Comparison of ENCODE assay signal across 1 cellular context in the genomic region with DNA sequence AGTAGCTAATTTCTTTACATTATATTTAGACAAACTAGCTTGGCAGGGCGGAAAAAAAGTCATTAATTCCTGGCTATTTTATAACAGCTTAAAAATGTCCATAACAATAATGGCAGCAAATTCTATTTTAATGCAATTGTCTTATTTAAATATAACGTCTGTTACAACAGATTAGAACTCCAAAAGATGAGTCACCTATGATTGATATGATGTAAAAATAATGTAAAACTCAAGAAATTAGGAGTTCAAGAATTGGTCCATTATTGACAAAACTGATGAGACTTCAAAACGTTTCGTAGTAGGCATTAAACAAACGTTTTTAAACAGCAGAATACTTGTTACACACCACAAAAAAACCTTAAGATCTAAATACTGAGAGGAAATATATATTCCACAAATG.
TF ChIP-seq lines count a peak whose summit lies in the region.

No MANE protein-coding gene starts in this region.

TF ChIP-seq in H1, 55 proteins besides CTCF, POLR2A, EP300 and RAD21 (continued from another document):
- TF ChIP-seq, protein P1, sequence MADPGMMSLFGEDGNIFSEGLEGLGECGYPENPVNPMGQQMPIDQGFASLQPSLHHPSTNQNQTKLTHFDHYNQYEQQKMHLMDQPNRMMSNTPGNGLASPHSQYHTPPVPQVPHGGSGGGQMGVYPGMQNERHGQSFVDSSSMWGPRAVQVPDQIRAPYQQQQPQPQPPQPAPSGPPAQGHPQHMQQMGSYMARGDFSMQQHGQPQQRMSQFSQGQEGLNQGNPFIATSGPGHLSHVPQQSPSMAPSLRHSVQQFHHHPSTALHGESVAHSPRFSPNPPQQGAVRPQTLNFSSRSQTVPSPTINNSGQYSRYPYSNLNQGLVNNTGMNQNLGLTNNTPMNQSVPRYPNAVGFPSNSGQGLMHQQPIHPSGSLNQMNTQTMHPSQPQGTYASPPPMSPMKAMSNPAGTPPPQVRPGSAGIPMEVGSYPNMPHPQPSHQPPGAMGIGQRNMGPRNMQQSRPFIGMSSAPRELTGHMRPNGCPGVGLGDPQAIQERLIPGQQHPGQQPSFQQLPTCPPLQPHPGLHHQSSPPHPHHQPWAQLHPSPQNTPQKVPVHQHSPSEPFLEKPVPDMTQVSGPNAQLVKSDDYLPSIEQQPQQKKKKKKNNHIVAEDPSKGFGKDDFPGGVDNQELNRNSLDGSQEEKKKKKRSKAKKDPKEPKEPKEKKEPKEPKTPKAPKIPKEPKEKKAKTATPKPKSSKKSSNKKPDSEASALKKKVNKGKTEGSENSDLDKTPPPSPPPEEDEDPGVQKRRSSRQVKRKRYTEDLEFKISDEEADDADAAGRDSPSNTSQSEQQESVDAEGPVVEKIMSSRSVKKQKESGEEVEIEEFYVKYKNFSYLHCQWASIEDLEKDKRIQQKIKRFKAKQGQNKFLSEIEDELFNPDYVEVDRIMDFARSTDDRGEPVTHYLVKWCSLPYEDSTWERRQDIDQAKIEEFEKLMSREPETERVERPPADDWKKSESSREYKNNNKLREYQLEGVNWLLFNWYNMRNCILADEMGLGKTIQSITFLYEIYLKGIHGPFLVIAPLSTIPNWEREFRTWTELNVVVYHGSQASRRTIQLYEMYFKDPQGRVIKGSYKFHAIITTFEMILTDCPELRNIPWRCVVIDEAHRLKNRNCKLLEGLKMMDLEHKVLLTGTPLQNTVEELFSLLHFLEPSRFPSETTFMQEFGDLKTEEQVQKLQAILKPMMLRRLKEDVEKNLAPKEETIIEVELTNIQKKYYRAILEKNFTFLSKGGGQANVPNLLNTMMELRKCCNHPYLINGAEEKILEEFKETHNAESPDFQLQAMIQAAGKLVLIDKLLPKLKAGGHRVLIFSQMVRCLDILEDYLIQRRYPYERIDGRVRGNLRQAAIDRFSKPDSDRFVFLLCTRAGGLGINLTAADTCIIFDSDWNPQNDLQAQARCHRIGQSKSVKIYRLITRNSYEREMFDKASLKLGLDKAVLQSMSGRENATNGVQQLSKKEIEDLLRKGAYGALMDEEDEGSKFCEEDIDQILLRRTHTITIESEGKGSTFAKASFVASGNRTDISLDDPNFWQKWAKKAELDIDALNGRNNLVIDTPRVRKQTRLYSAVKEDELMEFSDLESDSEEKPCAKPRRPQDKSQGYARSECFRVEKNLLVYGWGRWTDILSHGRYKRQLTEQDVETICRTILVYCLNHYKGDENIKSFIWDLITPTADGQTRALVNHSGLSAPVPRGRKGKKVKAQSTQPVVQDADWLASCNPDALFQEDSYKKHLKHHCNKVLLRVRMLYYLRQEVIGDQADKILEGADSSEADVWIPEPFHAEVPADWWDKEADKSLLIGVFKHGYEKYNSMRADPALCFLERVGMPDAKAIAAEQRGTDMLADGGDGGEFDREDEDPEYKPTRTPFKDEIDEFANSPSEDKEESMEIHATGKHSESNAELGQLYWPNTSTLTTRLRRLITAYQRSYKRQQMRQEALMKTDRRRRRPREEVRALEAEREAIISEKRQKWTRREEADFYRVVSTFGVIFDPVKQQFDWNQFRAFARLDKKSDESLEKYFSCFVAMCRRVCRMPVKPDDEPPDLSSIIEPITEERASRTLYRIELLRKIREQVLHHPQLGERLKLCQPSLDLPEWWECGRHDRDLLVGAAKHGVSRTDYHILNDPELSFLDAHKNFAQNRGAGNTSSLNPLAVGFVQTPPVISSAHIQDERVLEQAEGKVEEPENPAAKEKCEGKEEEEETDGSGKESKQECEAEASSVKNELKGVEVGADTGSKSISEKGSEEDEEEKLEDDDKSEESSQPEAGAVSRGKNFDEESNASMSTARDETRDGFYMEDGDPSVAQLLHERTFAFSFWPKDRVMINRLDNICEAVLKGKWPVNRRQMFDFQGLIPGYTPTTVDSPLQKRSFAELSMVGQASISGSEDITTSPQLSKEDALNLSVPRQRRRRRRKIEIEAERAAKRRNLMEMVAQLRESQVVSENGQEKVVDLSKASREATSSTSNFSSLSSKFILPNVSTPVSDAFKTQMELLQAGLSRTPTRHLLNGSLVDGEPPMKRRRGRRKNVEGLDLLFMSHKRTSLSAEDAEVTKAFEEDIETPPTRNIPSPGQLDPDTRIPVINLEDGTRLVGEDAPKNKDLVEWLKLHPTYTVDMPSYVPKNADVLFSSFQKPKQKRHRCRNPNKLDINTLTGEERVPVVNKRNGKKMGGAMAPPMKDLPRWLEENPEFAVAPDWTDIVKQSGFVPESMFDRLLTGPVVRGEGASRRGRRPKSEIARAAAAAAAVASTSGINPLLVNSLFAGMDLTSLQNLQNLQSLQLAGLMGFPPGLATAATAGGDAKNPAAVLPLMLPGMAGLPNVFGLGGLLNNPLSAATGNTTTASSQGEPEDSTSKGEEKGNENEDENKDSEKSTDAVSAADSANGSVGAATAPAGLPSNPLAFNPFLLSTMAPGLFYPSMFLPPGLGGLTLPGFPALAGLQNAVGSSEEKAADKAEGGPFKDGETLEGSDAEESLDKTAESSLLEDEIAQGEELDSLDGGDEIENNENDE (IDR thresholded peaks at IDR 0.05; ENCODE audit: insufficient replicate concordance, low read length), result no peak
- TF ChIP-seq SRF (IDR thresholded peaks at IDR 0.05; ENCODE audit: low read depth, low read length) (no peak), ASH2L (IDR thresholded peaks at IDR 0.05; ENCODE audit: low read length) (no peak), BRCA1 (IDR thresholded peaks at IDR 0.05; ENCODE audit: low read depth, low read length) (no peak), GTF2F1 (IDR thresholded peaks at IDR 0.05; ENCODE audit: borderline replicate concordance, low read depth, low read length) (no peak)
- TF ChIP-seq, protein P2, sequence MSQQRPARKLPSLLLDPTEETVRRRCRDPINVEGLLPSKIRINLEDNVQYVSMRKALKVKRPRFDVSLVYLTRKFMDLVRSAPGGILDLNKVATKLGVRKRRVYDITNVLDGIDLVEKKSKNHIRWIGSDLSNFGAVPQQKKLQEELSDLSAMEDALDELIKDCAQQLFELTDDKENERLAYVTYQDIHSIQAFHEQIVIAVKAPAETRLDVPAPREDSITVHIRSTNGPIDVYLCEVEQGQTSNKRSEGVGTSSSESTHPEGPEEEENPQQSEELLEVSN (IDR thresholded peaks at IDR 0.05), result no peak
- TF ChIP-seq, protein P3, sequence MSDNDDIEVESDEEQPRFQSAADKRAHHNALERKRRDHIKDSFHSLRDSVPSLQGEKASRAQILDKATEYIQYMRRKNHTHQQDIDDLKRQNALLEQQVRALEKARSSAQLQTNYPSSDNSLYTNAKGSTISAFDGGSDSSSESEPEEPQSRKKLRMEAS (IDR thresholded peaks at IDR 0.05), result no peak
